In the genomic region with DNA sequence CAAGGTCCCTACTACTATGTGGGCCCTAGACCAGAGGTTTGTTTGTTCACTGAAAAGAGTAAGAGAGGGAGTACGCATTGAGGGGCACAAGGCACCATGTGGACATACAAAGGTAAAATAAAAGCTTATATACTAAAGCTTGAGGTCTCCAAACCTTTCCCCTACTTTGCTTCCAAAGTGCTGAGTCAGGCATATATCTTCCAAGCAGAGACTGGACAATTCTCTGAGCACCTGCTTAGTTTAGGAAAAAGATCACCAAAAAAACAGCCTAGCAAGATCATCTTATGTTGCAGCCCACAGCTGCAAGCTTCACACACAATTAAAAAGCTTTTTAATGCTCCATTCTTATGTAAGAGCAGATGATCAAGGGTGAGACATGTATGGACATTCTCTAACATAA, we compare ENCODE assay signal across 19 cellular contexts.
DNase-seq lines count a peak whose midpoint lies in the region; ATAC-seq, FAIRE-seq and TF ChIP-seq lines count a peak whose summit lies in the region.
"Had no signal": no experiment of that assay in that cellular context is flagged by ENCODE, and none has a peak within 500 bp of the region (broad histone marks: within the 10 kb centered on the region; RNA-seq: fewer than 3 reads in every experiment).

No MANE protein-coding gene starts in this region.

- no peak overlapping the region for H3K56ac ChIP-seq in H1 (replicated peaks; ENCODE audit: insufficient read length, low read depth, low read length)

- no peak overlapping the region for H3K14ac ChIP-seq in H1 (ENCODE audit: insufficient read length)

- no peak overlapping the region for H2BK12ac ChIP-seq in H1 (ENCODE audit: low read depth, low read length)

- no peak overlapping the region for H3K4me2 ChIP-seq in A549
- H3K4me2 ChIP-seq in H1 (ENCODE audit: insufficient read depth in 1 of 2, low read depth in 2 of 2, low read length in 2 of 2), result no peak overlapping the region
- peak overlapping the region; percentile 35 for H3K4me2 ChIP-seq in parathyroid adenoma (ENCODE audit: low read length)
- H3K4me2 ChIP-seq: BLaER1 treated with 17β-estradiol and CSF1 and Interleukin-3, amounts not matched to agents 10 nM and 100 nM; PC-9 had no signal

- no peaks in the 10 kb centered on the region for H3K23me2 ChIP-seq in H1 (ENCODE audit: low read depth, low read length)

- H3K9me3 Mint-ChIP-seq in activated CD8-positive, alpha-beta T cell treated with anti-CD3 and anti-CD28 coated beads for 36 hours, result peaks cover 1% of the 10 kb centered on the region

- no peaks in the 10 kb centered on the region for H3K4me1 Mint-ChIP-seq in activated CD8-positive, alpha-beta T cell treated with anti-CD3 and anti-CD28 coated beads for 36 hours (ENCODE audit: low read depth)
- H3K4me1 Mint-ChIP-seq: IgD-negative memory B cell had no signal

- no peak overlapping the region for H4K8ac ChIP-seq in H1 (ENCODE audit: extremely low read depth, insufficient read depth, low read length)

- H3K79me1 ChIP-seq in H1 (ENCODE audit: low read depth, low read length), result no peaks in the 10 kb centered on the region

- FAIRE-seq in A549 (lab: Jason Lieb, UNC) (no peak), H1 (lab: Jason Lieb, UNC) (no peak), pancreas (lab: Jason Lieb, UNC) (no peak)
- FAIRE-seq: GM12892 had no signal

- H3K18ac ChIP-seq in H1 (ENCODE audit: extremely low read depth, low read length), result no peak overlapping the region

- H2BK15ac ChIP-seq in H1 (ENCODE audit: low read length), result no peak overlapping the region

- no peak for TF ChIP-seq CTCF in A549 (IDR thresholded peaks at IDR 0.05)
- TF ChIP-seq CTCF in H1 (IDR thresholded peaks at IDR 0.05; ENCODE audit: control extremely low read depth in 1 of 3, insufficient read depth in 1 of 3, low read depth in 1 of 3, low read length in 3 of 3), result no peak
- no peak for TF ChIP-seq CTCF in parathyroid adenoma (IDR thresholded peaks at IDR 0.05)
- no peak for TF ChIP-seq CTCF in activated CD8-positive, alpha-beta T cell treated with anti-CD3 and anti-CD28 coated beads for 36 hours (IDR thresholded peaks at IDR 0.05)
- TF ChIP-seq CTCF in pancreas (IDR thresholded peaks at IDR 0.05), result no peak

- intact Hi-C loops in activated CD8-positive, alpha-beta T cell treated with anti-CD3 and anti-CD28 coated beads for 36 hours (cut with micrococcal nuclease), result no loop called here
- intact Hi-C loops in pancreas (cut with DNase I), result no loop called here

- H3K27me3 Mint-ChIP-seq in activated CD8-positive, alpha-beta T cell treated with anti-CD3 and anti-CD28 coated beads for 36 hours, result no peaks in the 10 kb centered on the region
- H3K27me3 Mint-ChIP-seq: IgD-negative memory B cell had no signal

- no peaks in the 10 kb centered on the region for H3K36me3 Mint-ChIP-seq in activated CD8-positive, alpha-beta T cell treated with anti-CD3 and anti-CD28 coated beads for 36 hours (ENCODE audit: low read depth)
- H3K36me3 Mint-ChIP-seq: IgD-negative memory B cell had no signal

- no peak overlapping the region for H3K27ac ChIP-seq in A549
- H3K27ac ChIP-seq in SJCRH30, result peak overlapping the region; percentile 6; the same call in 1 of the 2 replicates
- no peak overlapping the region for H3K27ac ChIP-seq in H1 (ENCODE audit: low read depth, low read length)
- no peak overlapping the region for H3K27ac ChIP-seq in parathyroid adenoma
- no peak overlapping the region for H3K27ac ChIP-seq in pancreas
- H3K27ac ChIP-seq: BLaER1 treated with 17β-estradiol and CSF1 and Interleukin-3, amounts not matched to agents 10 nM and 100 nM; PC-9 had no signal

- H4K91ac ChIP-seq in H1 (replicated peaks; ENCODE audit: insufficient read length, low read length), result no peak overlapping the region

- POLR2A ChIA-PET in A549 (lab: Yijun Ruan, JAX), result interaction anchor here (0.6 kb wide), 1 partner anchor 85 kb away, joined by 4 read pairs; no protein-coding TSS in a partner anchor
- POLR2A ChIA-PET in H1 (lab: Charles Lee; ENCODE audit: partially characterized antibody), result no interaction called here
- POLR2A ChIA-PET in activated CD8-positive, alpha-beta T cell treated with anti-CD3 and anti-CD28 coated beads for 36 hours (lab: Charles Lee), result no interaction called here

- no peak for DNase-seq in A549 (ENCODE audit: low read depth in 1 of 2, low spot score in 1 of 2)
- DNase-seq in SJCRH30, result peak in 1 of 2 experiments; percentile 52
- no peak for DNase-seq in H1 (ENCODE audit: low read depth in 1 of 2, low spot score in 2 of 2)
- DNase-seq in ACHN, result no peak
- no peak for DNase-seq in activated CD8-positive, alpha-beta T cell treated with anti-CD3 and anti-CD28 coated beads for 36 hours
- no peak for DNase-seq in pancreas
- no peak for DNase-seq in NCI-H2196 (lab: John Stamatoyannopoulos, UW; ENCODE audit: unreplicated experiment)
- DNase-seq: COR-L47, DMS153, H7, NCI-H1105 treated with DMSO at 0.1 percent for 48 hours, NCI-H2029, NCI-H510A, NCI-H774, PC-9 had no signal

- TF ChIP-seq RAD21 in A549 (conservative IDR thresholded peaks at IDR 0.05 in 1 of 2, IDR thresholded peaks at IDR 0.05 in 1 of 2), result no peak
- no peak for TF ChIP-seq RAD21 in H1 (IDR thresholded peaks at IDR 0.05 in 1 of 2, conservative IDR thresholded peaks at IDR 0.05 in 1 of 2; ENCODE audit: low read depth in 2 of 2, low read length in 2 of 2)

- no peak overlapping the region for H4K5ac ChIP-seq in H1 (ENCODE audit: insufficient read length, low read depth, low read length)

- ATAC-seq in A549 (no peak), pancreas (no peak)
- no peak for ATAC-seq in activated CD8-positive, alpha-beta T cell treated with anti-CD3 and anti-CD28 coated beads for 36 hours

- H3K9me3 ChIP-seq in A549, result no peaks in the 10 kb centered on the region
- H3K9me3 ChIP-seq in SJCRH30 (replicated peaks), result no peaks in the 10 kb centered on the region; the same call in 1 of the 2 replicates
- H3K9me3 ChIP-seq in H1 (ENCODE audit: insufficient read depth in 2 of 2, low read depth in 1 of 2, low read length in 1 of 2), result no peaks in the 10 kb centered on the region
- H3K9me3 ChIP-seq in parathyroid adenoma (ENCODE audit: control insufficient read depth, low read length), result no peaks in the 10 kb centered on the region
- no peaks in the 10 kb centered on the region for H3K9me3 ChIP-seq in pancreas
- H3K9me3 ChIP-seq: BLaER1 treated with 17β-estradiol and CSF1 and Interleukin-3, amounts not matched to agents 10 nM and 100 nM had no signal

- no peak overlapping the region for H2BK5ac ChIP-seq in H1 (ENCODE audit: low read depth, low read length)

- TF ChIP-seq POLR2A in A549 (IDR thresholded peaks at IDR 0.05; ENCODE audit: low read length), result no peak
- TF ChIP-seq POLR2A in H1 (IDR thresholded peaks at IDR 0.05; ENCODE audit: control extremely low read depth in 1 of 2, low read depth in 2 of 2, low read length in 2 of 2), result no peak

- CTCF ChIA-PET in A549 (lab: Yijun Ruan, JAX), result no interaction called here
- CTCF ChIA-PET in H1 (lab: Charles Lee; ENCODE audit: partially characterized antibody), result interaction anchor here (0.6 kb wide), 1 partner anchor 97 kb away, joined by 3 read pairs; no protein-coding TSS in a partner anchor
- CTCF ChIA-PET in activated CD8-positive, alpha-beta T cell treated with anti-CD3 and anti-CD28 coated beads for 36 hours (lab: Charles Lee), result no interaction called here

- no peak overlapping the region for H2BK120ac ChIP-seq in H1 (replicated peaks; ENCODE audit: low read depth, low read length)

- H3K79me2 ChIP-seq in H1 (ENCODE audit: control insufficient read depth in 1 of 2, insufficient read depth in 2 of 2, low read length in 2 of 2), result peaks cover 0 to 4% of the 10 kb centered on the region in 2 experiments; a peak in 2 of 4 replicates
- no peaks in the 10 kb centered on the region for H3K79me2 ChIP-seq in parathyroid adenoma

- in situ Hi-C loops in ACHN (cut with HindIII; ENCODE audit: low pct_ligation_motif_present, low pct_unique_long_range_greater_than_20kb, low sequenced_read_pairs), result no loop called here

- H4K20me1 ChIP-seq in H1 (replicated peaks in 1 of 2; ENCODE audit: control insufficient read depth in 1 of 2, insufficient read depth in 2 of 2, low read length in 2 of 2), result no peaks in the 10 kb centered on the region

- no peak overlapping the region for H2AFZ ChIP-seq in H1 (ENCODE audit: low read length)
- no peak overlapping the region for H2AFZ ChIP-seq in parathyroid adenoma
- H2AFZ ChIP-seq: PC-9 had no signal

- H3K9ac ChIP-seq in H1 (replicated peaks in 1 of 4; ENCODE audit: extremely low read depth in 1 of 4, low read depth in 3 of 4, low read length in 3 of 4) (no peak overlapping the region), parathyroid adenoma (no peak overlapping the region)
- H3K9ac ChIP-seq: BLaER1 treated with 17β-estradiol and CSF1 and Interleukin-3, amounts not matched to agents 10 nM and 100 nM had no signal

- H3K4ac ChIP-seq in H1 (replicated peaks; ENCODE audit: insufficient read length, low read depth, low read length), result no peak overlapping the region

- peaks cover 59% of the 10 kb centered on the region for H3K36me3 ChIP-seq in SJCRH30
- H3K36me3 ChIP-seq in H1 (ENCODE audit: control insufficient read depth in 2 of 4, insufficient read depth in 4 of 4, low read length in 3 of 4), result peaks cover 4 to 10% (median 5%) of the 10 kb centered on the region in 4 experiments; a peak in 5 of 8 replicates
- H3K36me3 ChIP-seq in parathyroid adenoma (ENCODE audit: control insufficient read depth, insufficient read depth, low read length), result no peaks in the 10 kb centered on the region
- H3K36me3 ChIP-seq in pancreas, result peaks cover 0 to 6% (median 0%) of the 10 kb centered on the region in 3 donors

- 79% methylated on average over 1 of the region's 1 CpG for WGBS in A549 (ENCODE audit: missing lambda C conversion rate)
- WGBS in H1 (ENCODE audit: extremely low coverage in 1 of 2, insufficient coverage in 1 of 2, insufficient read length in 1 of 2, insufficient replicate concordance in 2 of 2, low coverage in 1 of 2, low lambda C conversion rate in 2 of 2, missing lambda C conversion rate in 1 of 2), 2 experiments, result 92% methylated on average over 1 of the region's 1 CpG; no CpG with 5 or more reads in 1 of the 2 experiments
- WGBS in pancreas, 2 donors, result 90 to 100% methylated on average over 1 of the region's 1 CpG

- no peak overlapping the region for H3K4me3 Mint-ChIP-seq in activated CD8-positive, alpha-beta T cell treated with anti-CD3 and anti-CD28 coated beads for 36 hours
- H3K4me3 Mint-ChIP-seq: IgD-negative memory B cell had no signal

- no peak overlapping the region for H3K23ac ChIP-seq in H1 (ENCODE audit: insufficient read length)

- H3K4me3 ChIP-seq in A549, result no peak overlapping the region
- H3K4me3 ChIP-seq in SJCRH30, result no peak overlapping the region
- no peak overlapping the region for H3K4me3 ChIP-seq in H1 (ENCODE audit: extremely low read depth in 1 of 4, insufficient read depth in 2 of 4, low read depth in 3 of 4, low read length in 4 of 4)
- H3K4me3 ChIP-seq in parathyroid adenoma (ENCODE audit: low read depth, low read length), result no peak overlapping the region
- H3K4me3 ChIP-seq in pancreas, result no peak overlapping the region
- H3K4me3 ChIP-seq: BLaER1 treated with 17β-estradiol and CSF1 and Interleukin-3, amounts not matched to agents 10 nM and 100 nM; PC-9 had no signal

- peaks cover 11% of the 10 kb centered on the region; the same call in 2 of the 3 replicates for H3K4me1 ChIP-seq in A549
- peaks cover 62% of the 10 kb centered on the region for H3K4me1 ChIP-seq in SJCRH30
- no peaks in the 10 kb centered on the region for H3K4me1 ChIP-seq in H1 (replicated peaks in 1 of 4; ENCODE audit: control insufficient read depth in 3 of 4, insufficient read depth in 4 of 4, low read length in 3 of 4)
- peaks cover 2% of the 10 kb centered on the region for H3K4me1 ChIP-seq in parathyroid adenoma
- H3K4me1 ChIP-seq in pancreas, result no peaks in the 10 kb centered on the region
- H3K4me1 ChIP-seq: BLaER1 treated with 17β-estradiol and CSF1 and Interleukin-3, amounts not matched to agents 10 nM and 100 nM had no signal

- no peak overlapping the region for H2AK5ac ChIP-seq in H1 (ENCODE audit: low read depth, low read length)

- TF ChIP-seq EP300 in A549 (IDR thresholded peaks at IDR 0.05) (no peak), H1 (IDR thresholded peaks at IDR 0.05; ENCODE audit: borderline replicate concordance in 1 of 2, low read depth in 2 of 2, low read length in 2 of 2) (no peak)

- H2BK20ac ChIP-seq in H1 (ENCODE audit: low read length), result no peak overlapping the region

- no peak overlapping the region for H3K27ac Mint-ChIP-seq in activated CD8-positive, alpha-beta T cell treated with anti-CD3 and anti-CD28 coated beads for 36 hours
- H3K27ac Mint-ChIP-seq: IgD-negative memory B cell had no signal

- H3K27me3 ChIP-seq in SJCRH30 (no peaks in the 10 kb centered on the region), H1 (replicated peaks in 1 of 4; ENCODE audit: control insufficient read depth in 3 of 4, extremely low read depth in 1 of 4, insufficient read depth in 3 of 4, low read length in 3 of 4) (no peaks in the 10 kb centered on the region), parathyroid adenoma (ENCODE audit: control insufficient read depth, insufficient read depth, low read length) (no peaks in the 10 kb centered on the region), pancreas (no peaks in the 10 kb centered on the region)
- H3K27me3 ChIP-seq: BLaER1 treated with 17β-estradiol and CSF1 and Interleukin-3, amounts not matched to agents 10 nM and 100 nM had no signal
